Comparison of ENCODE assay signal across 40 cellular contexts in the genomic region with DNA sequence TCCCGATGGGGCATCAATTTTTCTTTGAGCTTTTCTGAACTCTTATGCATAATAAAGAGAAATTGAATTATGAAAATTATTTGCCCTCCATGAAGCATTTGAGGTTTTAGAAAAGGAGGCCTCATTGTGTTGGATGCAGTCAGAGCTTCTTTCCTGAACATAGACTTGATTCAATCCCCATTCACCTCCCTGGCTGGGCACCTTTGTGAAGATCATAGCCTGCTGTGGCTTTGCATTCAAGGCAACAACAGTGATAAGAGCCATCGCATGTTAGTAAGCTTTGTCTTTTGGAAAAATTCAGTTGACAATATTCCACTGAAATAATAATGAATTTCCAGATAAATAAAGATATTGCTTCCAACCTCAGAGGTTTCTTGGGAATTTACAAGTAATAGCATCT.
"Had no signal": no experiment of that assay in that cellular context is flagged by ENCODE, and none has a peak within 500 bp of the region (broad histone marks: within the 10 kb centered on the region; RNA-seq: fewer than 3 reads in every experiment).

No MANE protein-coding gene starts in this region.

- DNase-seq: activated effector memory CD4-positive, alpha-beta T cell treated with anti-CD3 and anti-CD28 coated beads, Interleukin-2, amount 50 U/mL, for 16 hours; activated effector memory CD4-positive, alpha-beta T cell treated with Interleukin-2 at 50 U/mL for 16 hours; activated gamma-delta T cell; activated gamma-delta T cell treated with Interleukin-2 at 50 U/mL for 16 hours; activated naive CD4-positive, alpha-beta T cell; activated naive CD4-positive, alpha-beta T cell treated with anti-CD3 and anti-CD28 coated beads for 36 hours; activated naive CD4-positive, alpha-beta T cell treated with anti-CD3 and anti-CD28 coated beads, Interleukin-2, amount 10 ng/mL, durations not matched to agents 7 days and 5 days; activated naive CD4-positive, alpha-beta T cell treated with anti-CD3 and anti-CD28 coated beads, Interleukin-2, amount 50 U/mL, for 16 hours; activated naive CD4-positive, alpha-beta T cell treated with Interleukin-2 at 50 U/mL for 16 hours; activated naive CD8-positive, alpha-beta T cell treated with anti-CD3 and anti-CD28 coated beads for 36 hours; activated naive CD8-positive, alpha-beta T cell treated with anti-CD3 and anti-CD28 coated beads, Interleukin-2, amount 10 ng/mL, durations not matched to agents 7 days and 5 days; activated naive CD8-positive, alpha-beta T cell treated with anti-CD3 and anti-CD28 coated beads, Interleukin-2, amount 50 U/mL, for 24 hours; activated T-cell treated with anti-CD3 and anti-CD28 coated beads, Interleukin-2, amount 50 U/mL, for 1 hour; activated T-cell treated with anti-CD3 and anti-CD28 coated beads, Interleukin-2, amount 50 U/mL, for 24 hours; activated T-cell treated with anti-CD3 and anti-CD28 coated beads, Interleukin-2, amount 50 U/mL, for 4 hours; activated T-cell treated with anti-CD3 and anti-CD28 coated beads, Interleukin-2, amount 50 U/mL, for 48 hours; activated T-cell treated with anti-CD3 and anti-CD28 coated beads, Interleukin-2, amount 50 U/mL, for 72 hours; adrenal gland; amniotic stem cell; amygdala; anterior cingulate cortex; aorta; body of pancreas; brain microvascular endothelial cell; caudate nucleus; central memory CD4-positive, alpha-beta T cell; cerebellar nuclear complex had no signal

- H3K27me3 ChIP-seq: adrenal gland, ascending aorta, body of pancreas, brain microvascular endothelial cell, breast epithelium, cardiac muscle cell had no signal

- H3K36me3 Mint-ChIP-seq: activated naive CD4-positive, alpha-beta T cell treated with anti-CD3 and anti-CD28 coated beads, Interleukin-2, amount 10 ng/mL, durations not matched to agents 7 days and 5 days; activated naive CD4-positive, alpha-beta T cell treated with anti-CD3 and anti-CD28 coated beads, Interleukin-2, amount 50 U/mL, for 24 hours; activated naive CD4-positive, alpha-beta T cell treated with anti-CD3 and anti-CD28 coated beads, Interleukin-2, amount 50 U/mL, for 72 hours; activated naive CD8-positive, alpha-beta T cell; activated naive CD8-positive, alpha-beta T cell treated with anti-CD3 and anti-CD28 coated beads for 36 hours; activated naive CD8-positive, alpha-beta T cell treated with anti-CD3 and anti-CD28 coated beads, Interleukin-2, amount 10 ng/mL, durations not matched to agents 7 days and 5 days; brain had no signal

- H3K27ac Mint-ChIP-seq: activated naive CD4-positive, alpha-beta T cell treated with anti-CD3 and anti-CD28 coated beads for 36 hours; activated naive CD4-positive, alpha-beta T cell treated with anti-CD3 and anti-CD28 coated beads, Interleukin-2, amount 10 ng/mL, durations not matched to agents 7 days and 5 days; activated naive CD4-positive, alpha-beta T cell treated with anti-CD3 and anti-CD28 coated beads, Interleukin-2, amount 50 U/mL, for 24 hours; activated naive CD4-positive, alpha-beta T cell treated with anti-CD3 and anti-CD28 coated beads, Interleukin-2, amount 50 U/mL, for 72 hours; activated naive CD8-positive, alpha-beta T cell; activated naive CD8-positive, alpha-beta T cell treated with anti-CD3 and anti-CD28 coated beads for 36 hours; activated naive CD8-positive, alpha-beta T cell treated with anti-CD3 and anti-CD28 coated beads, Interleukin-2, amount 10 ng/mL, durations not matched to agents 7 days and 5 days; activated naive CD8-positive, alpha-beta T cell treated with anti-CD3 and anti-CD28 coated beads, Interleukin-2, amount 50 U/mL, for 24 hours; activated T-cell treated with anti-CD3 and anti-CD28 coated beads, Interleukin-2, amount 50 U/mL, for 24 hours; activated T-cell treated with anti-CD3 and anti-CD28 coated beads, Interleukin-2, amount 50 U/mL, for 72 hours; activated T-helper 1 cell treated with anti-CD3 and anti-CD28 coated beads, Interleukin-12 subunit alpha, Interleukin-12 subunit beta, Interleukin-2, Interleukin-4 antibody, amounts not matched to agents 30 ng/mL and 10 ng/mL and 1 ng/mL, durations not matched to agents 14 hours and 24 hours and 36 hours; activated T-helper 17 cell treated with anti-CD3 and anti-CD28 coated beads, Interleukin-2, amount 50 U/mL, for 72 hours; activated T-helper 2 cell treated with anti-CD3 and anti-CD28 coated beads, Interferon-gamma antibody, Interleukin-2, Interleukin-4, amounts not matched to agents 10 μg/mL and 5 μg/mL and 100 μg/mL, durations not matched to agents 14 hours and 24 hours and 36 hours; brain had no signal

- FAIRE-seq: astrocyte, bronchial epithelial cell had no signal

- H3K9me3 Mint-ChIP-seq: activated naive CD4-positive, alpha-beta T cell treated with anti-CD3 and anti-CD28 coated beads for 36 hours; activated naive CD4-positive, alpha-beta T cell treated with anti-CD3 and anti-CD28 coated beads, Interleukin-2, amount 10 ng/mL, durations not matched to agents 7 days and 5 days; activated naive CD4-positive, alpha-beta T cell treated with anti-CD3 and anti-CD28 coated beads, Interleukin-2, amount 50 U/mL, for 24 hours; activated naive CD4-positive, alpha-beta T cell treated with anti-CD3 and anti-CD28 coated beads, Interleukin-2, amount 50 U/mL, for 72 hours; activated naive CD8-positive, alpha-beta T cell treated with anti-CD3 and anti-CD28 coated beads for 36 hours; activated naive CD8-positive, alpha-beta T cell treated with anti-CD3 and anti-CD28 coated beads, Interleukin-2, amount 10 ng/mL, durations not matched to agents 7 days and 5 days; activated naive CD8-positive, alpha-beta T cell treated with anti-CD3 and anti-CD28 coated beads, Interleukin-2, amount 50 U/mL, for 24 hours; activated T-cell treated with anti-CD3 and anti-CD28 coated beads, Interleukin-2, amount 50 U/mL, for 24 hours; activated T-cell treated with anti-CD3 and anti-CD28 coated beads, Interleukin-2, amount 50 U/mL, for 4 hours; activated T-cell treated with anti-CD3 and anti-CD28 coated beads, Interleukin-2, amount 50 U/mL, for 72 hours; activated T-helper 1 cell treated with anti-CD3 and anti-CD28 coated beads, Interleukin-12 subunit alpha, Interleukin-12 subunit beta, Interleukin-2, Interleukin-4 antibody, amounts not matched to agents 30 ng/mL and 10 ng/mL and 1 ng/mL, durations not matched to agents 14 hours and 24 hours and 36 hours; activated T-helper 17 cell treated with anti-CD3 and anti-CD28 coated beads, Interleukin-2, amount 50 U/mL, for 72 hours; activated T-helper 2 cell treated with anti-CD3 and anti-CD28 coated beads, Interferon-gamma antibody, Interleukin-2, Interleukin-4, amounts not matched to agents 10 μg/mL and 5 μg/mL and 100 μg/mL, durations not matched to agents 14 hours and 24 hours and 36 hours; central memory CD8-positive, alpha-beta T cell had no signal

- H3K4me1 Mint-ChIP-seq: activated naive CD4-positive, alpha-beta T cell treated with anti-CD3 and anti-CD28 coated beads, Interleukin-2, amount 10 ng/mL, durations not matched to agents 7 days and 5 days; activated naive CD4-positive, alpha-beta T cell treated with anti-CD3 and anti-CD28 coated beads, Interleukin-2, amount 50 U/mL, for 24 hours; activated naive CD8-positive, alpha-beta T cell treated with anti-CD3 and anti-CD28 coated beads for 36 hours; activated naive CD8-positive, alpha-beta T cell treated with anti-CD3 and anti-CD28 coated beads, Interleukin-2, amount 10 ng/mL, durations not matched to agents 7 days and 5 days; activated naive CD8-positive, alpha-beta T cell treated with anti-CD3 and anti-CD28 coated beads, Interleukin-2, amount 50 U/mL, for 24 hours; activated T-helper 17 cell treated with anti-CD3 and anti-CD28 coated beads, Interleukin-2, amount 50 U/mL, for 72 hours; central memory CD8-positive, alpha-beta T cell had no signal

- H3K4me3 Mint-ChIP-seq: activated naive CD4-positive, alpha-beta T cell treated with anti-CD3 and anti-CD28 coated beads for 36 hours; activated naive CD4-positive, alpha-beta T cell treated with anti-CD3 and anti-CD28 coated beads, Interleukin-2, amount 10 ng/mL, durations not matched to agents 7 days and 5 days; activated naive CD4-positive, alpha-beta T cell treated with anti-CD3 and anti-CD28 coated beads, Interleukin-2, amount 50 U/mL, for 24 hours; activated naive CD8-positive, alpha-beta T cell; activated naive CD8-positive, alpha-beta T cell treated with anti-CD3 and anti-CD28 coated beads for 36 hours; activated naive CD8-positive, alpha-beta T cell treated with anti-CD3 and anti-CD28 coated beads, Interleukin-2, amount 10 ng/mL, durations not matched to agents 7 days and 5 days; activated naive CD8-positive, alpha-beta T cell treated with anti-CD3 and anti-CD28 coated beads, Interleukin-2, amount 50 U/mL, for 24 hours; activated T-cell treated with anti-CD3 and anti-CD28 coated beads, Interleukin-2, amount 50 U/mL, for 24 hours; activated T-cell treated with anti-CD3 and anti-CD28 coated beads, Interleukin-2, amount 50 U/mL, for 4 hours; activated T-cell treated with anti-CD3 and anti-CD28 coated beads, Interleukin-2, amount 50 U/mL, for 72 hours; activated T-helper 1 cell treated with anti-CD3 and anti-CD28 coated beads, Interleukin-12 subunit alpha, Interleukin-12 subunit beta, Interleukin-2, Interleukin-4 antibody, amounts not matched to agents 30 ng/mL and 10 ng/mL and 1 ng/mL, durations not matched to agents 14 hours and 24 hours and 36 hours; activated T-helper 17 cell treated with anti-CD3 and anti-CD28 coated beads, Interleukin-2, amount 50 U/mL, for 72 hours; brain; central memory CD8-positive, alpha-beta T cell had no signal

- H3K4me1 ChIP-seq: adrenal gland, ascending aorta, body of pancreas, breast epithelium had no signal

- ATAC-seq: activated naive CD4-positive, alpha-beta T cell treated with anti-CD3 and anti-CD28 coated beads, Interleukin-2, amount 50 U/mL, for 72 hours; activated naive CD8-positive, alpha-beta T cell treated with anti-CD3 and anti-CD28 coated beads, Interleukin-2, amount 50 U/mL, for 24 hours; activated T-cell treated with anti-CD3 and anti-CD28 coated beads, Interleukin-2, amount 50 U/mL, for 4 hours; activated T-cell treated with anti-CD3 and anti-CD28 coated beads, Interleukin-2, amount 50 U/mL, for 72 hours; activated T-helper 17 cell treated with anti-CD3 and anti-CD28 coated beads, Interleukin-2, amount 50 U/mL, for 72 hours; body of pancreas had no signal

- H3K4me3 ChIP-seq: adrenal gland, ascending aorta, body of pancreas, breast epithelium, cardiac muscle cell had no signal

- H3K9me3 ChIP-seq: adrenal gland, ascending aorta, body of pancreas, breast epithelium had no signal

- H3K27ac ChIP-seq: adrenal gland, ascending aorta, body of pancreas, brain microvascular endothelial cell, breast epithelium, cardiac muscle cell had no signal

- H3K27me3 Mint-ChIP-seq: brain had no signal

- H3K36me3 ChIP-seq: adrenal gland, ascending aorta, brain microvascular endothelial cell, breast epithelium, cardiac muscle cell had no signal
